1 cellular context compared by ENCODE assay signal in the genomic region with DNA sequence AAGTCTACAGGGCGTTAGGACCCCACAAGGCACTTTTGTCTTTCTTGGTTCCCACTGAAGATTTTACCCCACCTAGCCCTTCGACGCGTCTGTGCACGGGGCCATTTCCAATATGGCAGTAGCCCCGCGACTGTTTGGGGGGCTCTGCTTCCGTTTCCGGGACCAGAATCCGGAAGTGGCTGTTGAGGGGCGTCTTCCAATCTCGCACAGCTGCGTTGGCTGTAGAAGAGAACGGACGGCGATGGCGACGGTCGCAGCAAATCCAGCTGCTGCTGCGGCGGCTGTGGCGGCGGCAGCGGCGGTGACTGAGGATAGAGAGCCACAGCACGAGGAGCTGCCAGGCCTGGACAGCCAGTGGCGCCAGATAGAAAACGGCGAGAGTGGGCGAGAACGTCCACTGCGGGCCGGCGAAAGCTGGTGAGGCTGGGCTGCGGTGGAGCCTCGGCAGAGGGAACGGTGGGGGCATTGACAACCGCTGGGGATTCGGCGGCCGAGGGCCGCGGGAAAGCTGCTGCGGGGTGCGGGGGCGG.
TF ChIP-seq lines count a peak whose summit lies in the region.

Gene USP11 (plus strand): TSS at position 207 of the 530 bp plus-strand sequence. CDS start 35 bp downstream, at position 242.

TF ChIP-seq in HepG2, 621 proteins besides CTCF, POLR2A, EP300 and RAD21 (continued from another document and continues in another):
- 0 out of 2 replicates have a peak, but pooled peaks have one; percentile 36 for TF ChIP-seq ZNF598 (CRISPR knock-in tag; IDR thresholded peaks at IDR 0.05; ENCODE audit: borderline replicate concordance)
- no peak; the same call in 1 of the 2 replicates for TF ChIP-seq MYC (CRISPR knock-in tag; IDR thresholded peaks at IDR 0.05; ENCODE audit: borderline replicate concordance)
- no peak for TF ChIP-seq WIZ (CRISPR knock-in tag; IDR thresholded peaks at IDR 0.05)
- TF ChIP-seq, protein P1, sequence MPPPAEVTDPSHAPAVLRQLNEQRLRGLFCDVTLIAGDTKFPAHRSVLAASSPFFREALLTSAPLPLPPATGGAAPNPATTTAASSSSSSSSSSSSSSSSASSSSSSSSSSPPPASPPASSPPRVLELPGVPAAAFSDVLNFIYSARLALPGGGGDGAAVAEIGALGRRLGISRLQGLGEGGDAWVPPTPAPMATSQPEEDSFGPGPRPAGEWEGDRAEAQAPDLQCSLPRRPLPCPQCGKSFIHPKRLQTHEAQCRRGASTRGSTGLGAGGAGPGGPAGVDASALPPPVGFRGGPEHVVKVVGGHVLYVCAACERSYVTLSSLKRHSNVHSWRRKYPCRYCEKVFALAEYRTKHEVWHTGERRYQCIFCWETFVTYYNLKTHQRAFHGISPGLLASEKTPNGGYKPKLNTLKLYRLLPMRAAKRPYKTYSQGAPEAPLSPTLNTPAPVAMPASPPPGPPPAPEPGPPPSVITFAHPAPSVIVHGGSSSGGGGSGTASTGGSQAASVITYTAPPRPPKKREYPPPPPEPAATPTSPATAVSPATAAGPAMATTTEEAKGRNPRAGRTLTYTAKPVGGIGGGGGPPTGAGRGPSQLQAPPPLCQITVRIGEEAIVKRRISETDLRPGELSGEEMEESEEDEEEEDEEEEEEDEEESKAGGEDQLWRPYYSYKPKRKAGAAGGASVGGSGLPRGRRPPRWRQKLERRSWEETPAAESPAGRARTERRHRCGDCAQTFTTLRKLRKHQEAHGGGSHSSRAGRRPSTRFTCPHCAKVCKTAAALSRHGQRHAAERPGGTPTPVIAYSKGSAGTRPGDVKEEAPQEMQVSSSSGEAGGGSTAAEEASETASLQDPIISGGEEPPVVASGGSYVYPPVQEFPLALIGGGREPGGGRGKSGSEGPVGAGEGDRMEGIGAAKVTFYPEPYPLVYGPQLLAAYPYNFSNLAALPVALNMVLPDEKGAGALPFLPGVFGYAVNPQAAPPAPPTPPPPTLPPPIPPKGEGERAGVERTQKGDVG (CRISPR knock-in tag; IDR thresholded peaks at IDR 0.05; ENCODE audit: borderline replicate concordance) = 0 out of 2 replicates have a peak, but pooled peaks have one; percentile 25
- TF ChIP-seq DMAP1 (CRISPR knock-in tag; IDR thresholded peaks at IDR 0.05) = no peak
- TF ChIP-seq, protein P2, sequence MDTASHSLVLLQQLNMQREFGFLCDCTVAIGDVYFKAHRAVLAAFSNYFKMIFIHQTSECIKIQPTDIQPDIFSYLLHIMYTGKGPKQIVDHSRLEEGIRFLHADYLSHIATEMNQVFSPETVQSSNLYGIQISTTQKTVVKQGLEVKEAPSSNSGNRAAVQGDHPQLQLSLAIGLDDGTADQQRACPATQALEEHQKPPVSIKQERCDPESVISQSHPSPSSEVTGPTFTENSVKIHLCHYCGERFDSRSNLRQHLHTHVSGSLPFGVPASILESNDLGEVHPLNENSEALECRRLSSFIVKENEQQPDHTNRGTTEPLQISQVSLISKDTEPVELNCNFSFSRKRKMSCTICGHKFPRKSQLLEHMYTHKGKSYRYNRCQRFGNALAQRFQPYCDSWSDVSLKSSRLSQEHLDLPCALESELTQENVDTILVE (CRISPR knock-in tag; IDR thresholded peaks at IDR 0.05) = no peak
- no peak for TF ChIP-seq HNF4A (CRISPR knock-in tag; IDR thresholded peaks at IDR 0.05)
- TF ChIP-seq CCDC6 (CRISPR knock-in tag; IDR thresholded peaks at IDR 0.05) = no peak
- TF ChIP-seq TMF1 (CRISPR knock-in tag; IDR thresholded peaks at IDR 0.05; ENCODE audit: low read depth) = no peak
- no peak for TF ChIP-seq GTF2F1 (IDR thresholded peaks at IDR 0.05; ENCODE audit: low read length)
- no peak for TF ChIP-seq ZNF282 (IDR thresholded peaks at IDR 0.05; ENCODE audit: partially characterized antibody)
- no peak for TF ChIP-seq HNRNPL (IDR thresholded peaks at IDR 0.05; ENCODE audit: low read depth, low read length)
- TF ChIP-seq ZNF326 (CRISPR knock-in tag; IDR thresholded peaks at IDR 0.05; ENCODE audit: borderline replicate concordance) = no peak
- no peak for TF ChIP-seq ZNF629 (CRISPR knock-in tag; conservative IDR thresholded peaks at IDR 0.05)
- peak; percentile 20; the same call in 1 of the 2 replicates for TF ChIP-seq KDM5A (IDR thresholded peaks at IDR 0.05; ENCODE audit: borderline replicate concordance, low read length)
- TF ChIP-seq ZNF317 (CRISPR knock-in tag; IDR thresholded peaks at IDR 0.05) = no peak
- no peak for TF ChIP-seq ZNF225 (CRISPR knock-in tag; IDR thresholded peaks at IDR 0.05)
- TF ChIP-seq GMEB1 (CRISPR knock-in tag; IDR thresholded peaks at IDR 0.05; ENCODE audit: borderline replicate concordance) = peak; percentile 38; the same call in 1 of the 2 replicates
- TF ChIP-seq ZNF430 (CRISPR knock-in tag; IDR thresholded peaks at IDR 0.05) = peak; percentile 60; the same call in 1 of the 2 replicates
- no peak for TF ChIP-seq ZNF547 (CRISPR knock-in tag; IDR thresholded peaks at IDR 0.05)
- TF ChIP-seq ZBTB26 (CRISPR knock-in tag; IDR thresholded peaks at IDR 0.05; ENCODE audit: borderline replicate concordance) = no peak; the same call in 1 of the 2 replicates
- no peak for TF ChIP-seq FOXP1 (IDR thresholded peaks at IDR 0.05)
- no peak for TF ChIP-seq FOXP1 (CRISPR knock-in tag; IDR thresholded peaks at IDR 0.05)
- TF ChIP-seq ZNF670 (CRISPR knock-in tag; IDR thresholded peaks at IDR 0.05; ENCODE audit: borderline replicate concordance) = no peak
- TF ChIP-seq RERE (CRISPR knock-in tag; IDR thresholded peaks at IDR 0.05; ENCODE audit: low read depth) = no peak
- TF ChIP-seq KDM2A (CRISPR knock-in tag; IDR thresholded peaks at IDR 0.05; ENCODE audit: borderline replicate concordance, low read depth) = peak; percentile 47; the same call in 1 of the 2 replicates
- no peak for TF ChIP-seq ZNF704 (CRISPR knock-in tag; IDR thresholded peaks at IDR 0.05; ENCODE audit: borderline replicate concordance)
- TF ChIP-seq ZBTB21 (CRISPR knock-in tag; IDR thresholded peaks at IDR 0.05) = peak; percentile 64; the same call in 1 of the 2 replicates
- TF ChIP-seq MED8 (CRISPR knock-in tag; IDR thresholded peaks at IDR 0.05; ENCODE audit: insufficient replicate concordance) = no peak
- peak; percentile 80; the same call in 1 of the 2 replicates for TF ChIP-seq ZHX2 (IDR thresholded peaks at IDR 0.05; ENCODE audit: low read depth)
- no peak for TF ChIP-seq ZHX2 (CRISPR knock-in tag; IDR thresholded peaks at IDR 0.05; ENCODE audit: borderline replicate concordance)
- 0 out of 2 replicates have a peak, but pooled peaks have one; percentile 36 for TF ChIP-seq FOXC1 (CRISPR knock-in tag; IDR thresholded peaks at IDR 0.05; ENCODE audit: borderline replicate concordance)
- no peak for TF ChIP-seq ZNF20 (CRISPR knock-in tag; IDR thresholded peaks at IDR 0.05)
- no peak for TF ChIP-seq ZNF333 (CRISPR knock-in tag; IDR thresholded peaks at IDR 0.05; ENCODE audit: borderline replicate concordance)
- TF ChIP-seq PITX1 (CRISPR knock-in tag; IDR thresholded peaks at IDR 0.05) = peak; percentile 18; the same call in 1 of the 2 replicates
- peak; percentile 66; the same call in 1 of the 2 replicates for TF ChIP-seq TFAP4 (IDR thresholded peaks at IDR 0.05; ENCODE audit: borderline replicate concordance, low read depth)
